ENCODE assay signal across 15 cellular contexts in genomic region chr18:44859263-44859662, GRCh38.
A peak's percentile ranks its signal among the peaks of the same experiment; 100 is the strongest.
DNase-seq lines count a peak whose midpoint lies in the region; ATAC-seq and TF ChIP-seq lines count a peak whose summit lies in the region.
"Had no signal": no experiment of that assay in that cellular context is flagged by ENCODE, and none has a peak within 500 bp of the region (broad histone marks: within the 10 kb centered on the region; RNA-seq: fewer than 3 reads in every experiment).

No MANE protein-coding gene starts in this region.

- no TSS peak for BruUV-seq in mammary epithelial cell (replicated peaks; lab: Mats Ljungman, UMichigan)

- no peak overlapping the region for H3K4me2 ChIP-seq in mammary epithelial cell (ENCODE audit: insufficient read depth, low read depth, low read length)
- H3K4me2 ChIP-seq in trophoblast cell (ENCODE audit: low read length), result no peak overlapping the region

- TF ChIP-seq RAD21 in Ishikawa (IDR thresholded peaks at IDR 0.05; ENCODE audit: low read depth), result no peak

- in situ Hi-C loops in mammary epithelial cell (cut with MboI; ENCODE audit: low sequenced_read_pairs in 2 of 2), result no loop called here

- H3K27me3 ChIP-seq in mammary epithelial cell (ENCODE audit: insufficient read depth, low read length) (no peaks in the 10 kb centered on the region), trophoblast cell (ENCODE audit: insufficient read depth, low read length) (no peaks in the 10 kb centered on the region)

- H4K12ac ChIP-seq in trophoblast cell (ENCODE audit: low read depth, low read length), result no peak overlapping the region

- H3K4me3 ChIP-seq in mammary epithelial cell (replicated peaks in 1 of 3; ENCODE audit: insufficient read depth in 1 of 3, low read depth in 2 of 3, low read length in 3 of 3), result no peak overlapping the region
- peak overlapping the region; percentile 47 for H3K4me3 ChIP-seq in trophoblast cell (ENCODE audit: low read depth, low read length)

- H3K23ac ChIP-seq in trophoblast cell (ENCODE audit: low read length), result peak overlapping the region; percentile 25

- H4K20me1 ChIP-seq in mammary epithelial cell (ENCODE audit: insufficient read depth, low read length), result no peaks in the 10 kb centered on the region

- H3K14ac ChIP-seq in trophoblast cell (ENCODE audit: low read length), result no peak overlapping the region

- H3K36me3 ChIP-seq in mammary epithelial cell (ENCODE audit: insufficient read depth, low read length) (no peaks in the 10 kb centered on the region), trophoblast cell (ENCODE audit: control insufficient read depth in 1 of 2, insufficient read depth in 2 of 2, low read length in 2 of 2) (no peaks in the 10 kb centered on the region)

- CTCF ChIA-PET in mammary epithelial cell (lab: Charles Lee; ENCODE audit: low non-redundant PET), result no interaction called here

- H2BK12ac ChIP-seq in trophoblast cell (ENCODE audit: low read length), result no peak overlapping the region

- DNase-seq in DMS153 (lab: John Stamatoyannopoulos, UW) (peak; percentile 65), mammary epithelial cell (peak; percentile 63), trophoblast cell (peak; percentile 68 to 88), left cardiac atrium (no peak), KG1 (lab: John Stamatoyannopoulos, UW) (no peak), GM10266 (ENCODE audit: extremely low spot score) (no peak)
- DNase-seq: CD8-positive, alpha-beta memory T cell; DMS 273 treated with DMSO at 0.1 percent for 48 hours; HCEC 1CT; NCI-H1436; NCI-H2029 treated with DMSO at 0.1 percent for 48 hours; NCI-H226; NCI-H774; SIG-M5 had no signal

- TF ChIP-seq CTCF in mammary epithelial cell (conservative IDR thresholded peaks at IDR 0.05 in 1 of 2, IDR thresholded peaks at IDR 0.05 in 1 of 2; ENCODE audit: extremely low read depth in 1 of 2, insufficient read depth in 1 of 2, low read depth in 1 of 2, low read length in 2 of 2) (no peak), GM10266 (IDR thresholded peaks at IDR 0.05; ENCODE audit: control insufficient read depth, insufficient read depth, low read depth, missing control alignments) (no peak)

- no peak overlapping the region for H3K4ac ChIP-seq in trophoblast cell (ENCODE audit: low read depth, low read length)

- peaks cover 1% of the 10 kb centered on the region for H3K79me1 ChIP-seq in trophoblast cell (ENCODE audit: low read length)

- H3K27ac ChIP-seq in mammary epithelial cell (ENCODE audit: insufficient read depth, low read depth, low read length) (no peak overlapping the region), trophoblast cell (ENCODE audit: low read depth, low read length) (no peak overlapping the region)

- H2BK5ac ChIP-seq in trophoblast cell (ENCODE audit: low read depth, low read length, poor library complexity), result no peak overlapping the region

- ATAC-seq in left cardiac atrium, result no peak

- dilution Hi-C loops in mammary epithelial cell (cut with HindIII; ENCODE audit: low sequenced_read_pairs), result no loop called here

- TF ChIP-seq EP300 in Ishikawa (IDR thresholded peaks at IDR 0.05; ENCODE audit: borderline replicate concordance), result no peak

- intact Hi-C loops in mammary epithelial cell (cut with micrococcal nuclease), result no loop called here
- intact Hi-C loops in left cardiac atrium (cut with DNase I), result no loop called here

- H3K79me2 ChIP-seq in mammary epithelial cell (ENCODE audit: insufficient read depth, low read length), result peaks cover 21% of the 10 kb centered on the region
- H3K79me2 ChIP-seq in trophoblast cell (ENCODE audit: control insufficient read depth, insufficient read depth, low read length, poor library complexity), result no peaks in the 10 kb centered on the region

- H3K9ac ChIP-seq in mammary epithelial cell (ENCODE audit: insufficient read depth, low read length) (no peak overlapping the region), trophoblast cell (ENCODE audit: low read length) (no peak overlapping the region)

- H2AK5ac ChIP-seq in trophoblast cell (ENCODE audit: low read length), result no peak overlapping the region

- no peak overlapping the region for H4K8ac ChIP-seq in trophoblast cell (ENCODE audit: low read depth, low read length)

- H2BK120ac ChIP-seq in trophoblast cell (ENCODE audit: insufficient read depth, low read length, poor library complexity), result no peak overlapping the region

- H2AFZ ChIP-seq in mammary epithelial cell (ENCODE audit: low read depth, low read length), result no peak overlapping the region
- H2AFZ ChIP-seq in trophoblast cell (ENCODE audit: insufficient read depth, low read length, poor library complexity), result no peak overlapping the region

- H3K18ac ChIP-seq in trophoblast cell (ENCODE audit: low read length), result no peak overlapping the region

- H3K9me3 ChIP-seq in mammary epithelial cell (replicated peaks; ENCODE audit: insufficient read depth, low read length), result no peaks in the 10 kb centered on the region
- no peaks in the 10 kb centered on the region for H3K9me3 ChIP-seq in trophoblast cell (ENCODE audit: insufficient read depth, low read depth, low read length)

- H4K91ac ChIP-seq in trophoblast cell (ENCODE audit: low read depth, low read length), result no peak overlapping the region

- H3K4me1 ChIP-seq in mammary epithelial cell (ENCODE audit: insufficient read depth, low read length), result peaks cover 32% of the 10 kb centered on the region
- H3K4me1 ChIP-seq in trophoblast cell (ENCODE audit: control insufficient read depth in 1 of 2, insufficient read depth in 2 of 2, low read length in 2 of 2), result peaks cover 3 to 6% of the 10 kb centered on the region in 2 experiments

TF ChIP-seq in Ishikawa, 13 proteins besides CTCF, POLR2A, EP300 and RAD21:
- TF ChIP-seq ZBTB7A (IDR thresholded peaks at IDR 0.05; ENCODE audit: low read depth), result no peak
- no peak for TF ChIP-seq USF1 (IDR thresholded peaks at IDR 0.05)
- TF ChIP-seq CEBPB (IDR thresholded peaks at IDR 0.05), result no peak
- 0 out of 2 replicates have a peak, but pooled peaks have one; percentile 13 for TF ChIP-seq TEAD4 (IDR thresholded peaks at IDR 0.05)
- no peak for TF ChIP-seq YY1 (IDR thresholded peaks at IDR 0.05; ENCODE audit: low read depth)

Comparison
In these comparisons a context has a peak if more than half of its experiments do, and no peak if none do; other contexts are left out.
1. DNase-seq: peak in DMS153 (single experiment), mammary epithelial cell (single experiment) and trophoblast cell (2 of 2); none in left cardiac atrium (single experiment), KG1 (single experiment) and GM10266 (single experiment).